Comparison of ENCODE assay signal across 18 cellular contexts in genomic region chr14:30193056-30193455, GRCh38.
DNase-seq lines count a peak whose midpoint lies in the region; ATAC-seq and TF ChIP-seq lines count a peak whose summit lies in the region.
"Had no signal": no experiment of that assay in that cellular context is flagged by ENCODE, and none has a peak within 500 bp of the region (broad histone marks: within the 10 kb centered on the region; RNA-seq: fewer than 3 reads in every experiment).

No MANE protein-coding gene starts in this region.

- H3K27me3 ChIP-seq in SK-N-SH (ENCODE audit: insufficient read depth) (no peaks in the 10 kb centered on the region), adipocyte (replicated peaks; ENCODE audit: control insufficient read depth, insufficient read depth, low read length) (no peaks in the 10 kb centered on the region), hepatocyte (no peaks in the 10 kb centered on the region), smooth muscle cell (ENCODE audit: low read depth) (no peaks in the 10 kb centered on the region)

- H3K4me2 ChIP-seq in SK-N-SH: no peak overlapping the region
- no peak overlapping the region for H3K4me2 ChIP-seq in hepatocyte
- H3K4me2 ChIP-seq in smooth muscle cell: peak overlapping the region; percentile 70
- H3K4me2 ChIP-seq: KMS-11 had no signal

- no peak overlapping the region for H3K9ac ChIP-seq in SK-N-SH
- H3K9ac ChIP-seq in adipocyte (ENCODE audit: low read length): peak overlapping the region; percentile 90
- no peak overlapping the region for H3K9ac ChIP-seq in smooth muscle cell (ENCODE audit: low read depth)
- H3K9ac ChIP-seq: KMS-11 had no signal

- no peak for ATAC-seq in SK-N-SH treated with all-trans-retinoic acid at 6 μM for 48 hours
- ATAC-seq in stimulated activated naive B cell treated with anti-CD40 and anti-IgM and Interleukin-4, amounts not matched to agents 10 μg/mL and 1 μg/mL and 100 μg/mL, for 72 hours (replicated peaks): no peak

- CTCF ChIA-PET in SK-N-SH (lab: Yijun Ruan, JAX): no interaction called here

- no peak for TF ChIP-seq EP300 in SK-N-SH (IDR thresholded peaks at IDR 0.05; ENCODE audit: borderline replicate concordance in 1 of 2, low read depth in 1 of 2, low read length in 1 of 2)

- no peaks in the 10 kb centered on the region for H3K9me2 ChIP-seq in SK-N-SH
- no peaks in the 10 kb centered on the region for H3K9me2 ChIP-seq in hepatocyte (replicated peaks; ENCODE audit: insufficient read depth)

- H3K9me3 ChIP-seq in SK-N-SH (no peaks in the 10 kb centered on the region), adipocyte (ENCODE audit: control insufficient read depth, low read length) (no peaks in the 10 kb centered on the region), hepatocyte (ENCODE audit: low read depth) (no peaks in the 10 kb centered on the region), smooth muscle cell (replicated peaks; ENCODE audit: low read depth) (no peaks in the 10 kb centered on the region)

- peaks cover 28% of the 10 kb centered on the region for H3F3A ChIP-seq in SK-N-SH (replicated peaks; ENCODE audit: insufficient read depth)
- no peaks in the 10 kb centered on the region for H3F3A ChIP-seq in smooth muscle cell (ENCODE audit: low read depth)

- H3K9me3 Mint-ChIP-seq in stimulated activated naive B cell treated with anti-CD40 and anti-IgM and Interleukin-4, amounts not matched to agents 10 μg/mL and 1 μg/mL and 100 μg/mL, for 72 hours: peaks cover 0 to 2% of the 10 kb centered on the region in 2 donors

- no peaks in the 10 kb centered on the region for H3K36me3 Mint-ChIP-seq in stimulated activated naive B cell treated with anti-CD40 and anti-IgM and Interleukin-4, amounts not matched to agents 10 μg/mL and 1 μg/mL and 100 μg/mL, for 72 hours

- no peaks in the 10 kb centered on the region for H3K27me3 Mint-ChIP-seq in stimulated activated naive B cell treated with anti-CD40 and anti-IgM and Interleukin-4, amounts not matched to agents 10 μg/mL and 1 μg/mL and 100 μg/mL, for 72 hours
- H3K27me3 Mint-ChIP-seq: B cell had no signal

- no peaks in the 10 kb centered on the region for H3K79me2 ChIP-seq in SK-N-SH (ENCODE audit: insufficient read depth)
- no peaks in the 10 kb centered on the region for H3K79me2 ChIP-seq in hepatocyte
- H3K79me2 ChIP-seq in smooth muscle cell (ENCODE audit: low read depth): no peaks in the 10 kb centered on the region

- DNase-seq in SK-N-SH (no peak), adipocyte (ENCODE audit: low read depth) (peak; percentile 13), hepatocyte (ENCODE audit: low spot score) (no peak), smooth muscle cell (lab: John Stamatoyannopoulos, UW; ENCODE audit: unreplicated experiment) (no peak), NCI-H510A treated with DMSO at 0.1 percent for 48 hours (lab: John Stamatoyannopoulos, UW) (no peak)
- DNase-seq in NK-92 treated with Interleukin-12 subunit alpha and Interleukin-12 subunit beta, amount 100 ng/mL, for 24 hours (lab: John Stamatoyannopoulos, UW): no peak
- no peak for DNase-seq in stimulated activated naive B cell treated with anti-CD40 and anti-IgM and Interleukin-4, amounts not matched to agents 10 μg/mL and 1 μg/mL and 100 μg/mL, for 72 hours
- DNase-seq: DMS79 treated with DMSO at 0.1 percent for 48 hours, NCI-H146, NCI-H2081, NCI-H2171 treated with DMSO at 0.1 percent for 48 hours, NCI-H446 treated with DMSO at 0.1 percent for 48 hours, Right ventricle myocardium superior had no signal

- H3K4me3 ChIP-seq in SK-N-SH (ENCODE audit: low read depth in 2 of 2, low read length in 1 of 2): no peak overlapping the region
- no peak overlapping the region for H3K4me3 ChIP-seq in adipocyte (ENCODE audit: low read length)
- H3K4me3 ChIP-seq in hepatocyte: no peak overlapping the region
- no peak overlapping the region for H3K4me3 ChIP-seq in smooth muscle cell
- H3K4me3 ChIP-seq: SK-N-MC had no signal

- H3K36me3 ChIP-seq in SK-N-SH (replicated peaks in 1 of 2; ENCODE audit: control insufficient read depth in 1 of 2, insufficient read depth in 2 of 2, low read length in 1 of 2) (no peaks in the 10 kb centered on the region), adipocyte (ENCODE audit: control insufficient read depth, insufficient read depth, low read length, severe bottlenecking) (no peaks in the 10 kb centered on the region), hepatocyte (replicated peaks; ENCODE audit: insufficient read depth, low read depth) (no peaks in the 10 kb centered on the region), smooth muscle cell (ENCODE audit: low read depth) (no peaks in the 10 kb centered on the region)

- TF ChIP-seq RAD21 in SK-N-SH (IDR thresholded peaks at IDR 0.05; ENCODE audit: low read length): no peak

- no peak overlapping the region for H3K27ac Mint-ChIP-seq in stimulated activated naive B cell treated with anti-CD40 and anti-IgM and Interleukin-4, amounts not matched to agents 10 μg/mL and 1 μg/mL and 100 μg/mL, for 72 hours
- H3K27ac Mint-ChIP-seq: B cell had no signal

- H2AFZ ChIP-seq in SK-N-SH (ENCODE audit: low read depth) (peak overlapping the region; percentile 68), hepatocyte (no peak overlapping the region), smooth muscle cell (ENCODE audit: low read depth) (peak overlapping the region; percentile 51)

- TF ChIP-seq CTCF in SK-N-SH (IDR thresholded peaks at IDR 0.05) (no peak), hepatocyte (IDR thresholded peaks at IDR 0.05; ENCODE audit: poor library complexity) (no peak), smooth muscle cell (IDR thresholded peaks at IDR 0.05; ENCODE audit: borderline replicate concordance, insufficient read depth, poor library complexity, severe bottlenecking) (no peak)

- H4K20me1 ChIP-seq in SK-N-SH (ENCODE audit: insufficient read depth) (no peaks in the 10 kb centered on the region), hepatocyte (ENCODE audit: insufficient read depth, poor library complexity, severe bottlenecking) (no peaks in the 10 kb centered on the region), smooth muscle cell (ENCODE audit: low read depth) (no peaks in the 10 kb centered on the region)

- WGBS in SK-N-SH (ENCODE audit: low lambda C conversion rate): 16% methylated on average over 4 of the region's 4 CpGs
- WGBS in hepatocyte (ENCODE audit: low lambda C conversion rate, missing lambda C conversion rate): 93% methylated on average over 4 of the region's 4 CpGs
- 87% methylated on average over 4 of the region's 4 CpGs for WGBS in smooth muscle cell (ENCODE audit: low lambda C conversion rate)

- no peak overlapping the region for H3K4me3 Mint-ChIP-seq in stimulated activated naive B cell treated with anti-CD40 and anti-IgM and Interleukin-4, amounts not matched to agents 10 μg/mL and 1 μg/mL and 100 μg/mL, for 72 hours
- H3K4me3 Mint-ChIP-seq: B cell had no signal

- H3K4me1 ChIP-seq in SK-N-SH (ENCODE audit: control insufficient read depth in 1 of 2, insufficient read depth in 2 of 2, low read depth in 1 of 2, low read length in 1 of 2): peaks cover 0 to 28% of the 10 kb centered on the region in 2 experiments; a peak in 3 of 4 replicates
- peaks cover 56% of the 10 kb centered on the region for H3K4me1 ChIP-seq in adipocyte (ENCODE audit: control insufficient read depth, insufficient read depth, low read length)
- H3K4me1 ChIP-seq in hepatocyte (ENCODE audit: insufficient read depth): no peaks in the 10 kb centered on the region
- peaks cover 7% of the 10 kb centered on the region for H3K4me1 ChIP-seq in smooth muscle cell (ENCODE audit: low read depth)

- POLR2A ChIA-PET in SK-N-SH (lab: Yijun Ruan, JAX): no interaction called here

- H3K27ac ChIP-seq in SK-N-SH (ENCODE audit: low read depth in 2 of 2, low read length in 1 of 2): peak overlapping the region in 1 of 2 experiments; percentile 64; a peak in 1 of 4 replicates
- peak overlapping the region; percentile 45 for H3K27ac ChIP-seq in hepatocyte
- H3K27ac ChIP-seq in smooth muscle cell (ENCODE audit: low read depth): peak overlapping the region; percentile 68
- H3K27ac ChIP-seq: 22Rv1, KMS-11, SK-N-MC had no signal

- H3K4me1 Mint-ChIP-seq in stimulated activated naive B cell treated with anti-CD40 and anti-IgM and Interleukin-4, amounts not matched to agents 10 μg/mL and 1 μg/mL and 100 μg/mL, for 72 hours: no peaks in the 10 kb centered on the region
- H3K4me1 Mint-ChIP-seq: B cell had no signal

TF ChIP-seq in SK-N-SH, 30 proteins besides CTCF, POLR2A, EP300 and RAD21 (continues in another document):
- TF ChIP-seq FOSL2 (IDR thresholded peaks at IDR 0.05; ENCODE audit: borderline replicate concordance, low read depth) (no peak), RCOR1 (IDR thresholded peaks at IDR 0.05; ENCODE audit: low read length) (no peak), SMC3 (IDR thresholded peaks at IDR 0.05; ENCODE audit: low read depth, low read length) (no peak), TEAD4 (IDR thresholded peaks at IDR 0.05; ENCODE audit: borderline replicate concordance, insufficient read depth) (no peak), GATA2 (CRISPR knock-in tag; IDR thresholded peaks at IDR 0.05) (no peak), USF2 (IDR thresholded peaks at IDR 0.05; ENCODE audit: borderline replicate concordance, low read depth, low read length) (no peak)

TF ChIP-seq in SK-N-SH treated with all-trans-retinoic acid at 6 μM for 48 hours, 23 proteins besides CTCF, POLR2A, EP300 and RAD21 (continues in another document):
- TF ChIP-seq CSDC2 (CRISPR knock-in tag; IDR thresholded peaks at IDR 0.05) (no peak), ZNF8 (CRISPR knock-in tag; IDR thresholded peaks at IDR 0.05) (no peak), POU6F1 (CRISPR knock-in tag; IDR thresholded peaks at IDR 0.05; ENCODE audit: borderline replicate concordance, low read depth) (no peak), ESRRG (CRISPR knock-in tag; IDR thresholded peaks at IDR 0.05) (no peak), ARNTL (CRISPR knock-in tag; IDR thresholded peaks at IDR 0.05; ENCODE audit: borderline replicate concordance, low read depth) (no peak), ZNF70 (CRISPR knock-in tag; IDR thresholded peaks at IDR 0.05) (no peak), TCF4 (CRISPR knock-in tag; IDR thresholded peaks at IDR 0.05; ENCODE audit: borderline replicate concordance) (no peak), TOX (CRISPR knock-in tag; IDR thresholded peaks at IDR 0.05; ENCODE audit: borderline replicate concordance) (no peak), RARB (CRISPR knock-in tag; IDR thresholded peaks at IDR 0.05) (no peak), PPARA (CRISPR knock-in tag; IDR thresholded peaks at IDR 0.05; ENCODE audit: borderline replicate concordance) (no peak)
